In the genomic region with DNA sequence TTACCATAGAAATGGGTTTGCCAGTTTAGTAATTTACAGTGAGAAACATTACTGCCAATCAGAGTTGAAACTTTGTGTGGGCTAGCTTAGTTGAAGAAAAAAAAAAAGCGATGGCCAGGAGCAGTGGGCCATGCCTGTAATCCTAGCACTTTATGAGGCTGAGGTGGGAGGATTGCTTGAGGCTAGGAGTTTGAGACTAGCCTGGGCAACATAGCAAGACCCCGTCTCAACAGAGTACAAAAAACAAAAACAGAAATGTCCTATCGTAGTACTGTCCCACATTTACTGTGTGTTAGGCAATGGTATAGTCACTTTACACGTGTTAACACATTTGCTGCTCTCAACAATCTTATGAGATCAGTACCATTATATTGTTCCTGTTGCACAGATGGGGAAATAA, we compare ENCODE assay signal across 14 cellular contexts. TPM values are rescaled to one million over a fixed set of nuclear protein-coding genes. Genes with fewer than 3 reads are reported as not detected.
DNase-seq lines count a peak whose midpoint lies in the region; ATAC-seq and TF ChIP-seq lines count a peak whose summit lies in the region.
"Had no signal": no experiment of that assay in that cellular context is flagged by ENCODE, and none has a peak within 500 bp of the region (broad histone marks: within the 10 kb centered on the region; RNA-seq: fewer than 3 reads in every experiment).

No MANE protein-coding gene starts in this region.

- H3K4me2 ChIP-seq in Karpas-422 (ENCODE audit: low read depth, low read length, poor library complexity, severe bottlenecking) (peak overlapping the region; percentile 83), MM.1S (ENCODE audit: low read depth, low read length) (no peak overlapping the region; the same call in none of the 2 replicates)

- DNase-seq in activated CD4-positive, alpha-beta T cell treated with anti-CD3 and anti-CD28 coated beads, Interleukin-2, amount 10 ng/mL, durations not matched to agents 24 days and 14 days, result no peak
- no peak for DNase-seq in activated CD4-positive, alpha-beta T cell treated with anti-CD3 and anti-CD28 coated beads, Interleukin-2, amount 50 U/mL, for 4 hours
- no peak for DNase-seq in Karpas-422
- DNase-seq in activated naive CD8-positive, alpha-beta T cell treated with anti-CD3 and anti-CD28 coated beads, Interleukin-2, amount 50 U/mL, for 24 hours, result no peak
- no peak for DNase-seq in natural killer cell treated with Interleukin-12 subunit alpha and Interleukin-12 subunit beta and Interleukin-15 and Interleukin-18, amount 100 ng/mL, for 72 hours (ENCODE audit: low spot score)
- no peak for DNase-seq in NCI-H1048 (lab: John Stamatoyannopoulos, UW)
- DNase-seq in MM.1S, result no peak
- DNase-seq in C1 segment of cervical spinal cord (lab: John Stamatoyannopoulos, UW), result no peak
- DNase-seq: activated CD4-positive, alpha-beta T cell treated with anti-CD3 and anti-CD28 coated beads, Interleukin-2, amount 50 U/mL, for 48 hours; adrenal gland; Kasumi-1; NCI-H1694; NCI-H524 had no signal

- no peak overlapping the region for H3K9ac ChIP-seq in Karpas-422 (ENCODE audit: low read length)
- H3K9ac ChIP-seq in MM.1S (ENCODE audit: low read length), result no peak overlapping the region

- no peak for TF ChIP-seq CTCF in MM.1S (IDR thresholded peaks at IDR 0.05; ENCODE audit: low read length)

- H3K36me3 Mint-ChIP-seq in activated CD4-positive, alpha-beta T cell treated with anti-CD3 and anti-CD28 coated beads, Interleukin-2, amount 10 ng/mL, durations not matched to agents 24 days and 14 days (ENCODE audit: low read depth), result peaks cover 19% of the 10 kb centered on the region
- H3K36me3 Mint-ChIP-seq in activated naive CD8-positive, alpha-beta T cell treated with anti-CD3 and anti-CD28 coated beads, Interleukin-2, amount 50 U/mL, for 24 hours (ENCODE audit: low read depth), result peaks cover 2% of the 10 kb centered on the region
- peaks cover 20% of the 10 kb centered on the region for H3K36me3 Mint-ChIP-seq in natural killer cell treated with Interleukin-12 subunit alpha and Interleukin-12 subunit beta and Interleukin-15 and Interleukin-18, amount 100 ng/mL, for 72 hours

- H3K27ac Mint-ChIP-seq in activated CD4-positive, alpha-beta T cell treated with anti-CD3 and anti-CD28 coated beads, Interleukin-2, amount 10 ng/mL, durations not matched to agents 24 days and 14 days, result no peak overlapping the region
- H3K27ac Mint-ChIP-seq in activated naive CD8-positive, alpha-beta T cell treated with anti-CD3 and anti-CD28 coated beads, Interleukin-2, amount 50 U/mL, for 24 hours, result no peak overlapping the region
- peak overlapping the region; percentile 91 to 97 for H3K27ac Mint-ChIP-seq in natural killer cell treated with Interleukin-12 subunit alpha and Interleukin-12 subunit beta and Interleukin-15 and Interleukin-18, amount 100 ng/mL, for 72 hours

- H3K4me1 ChIP-seq in Karpas-422 (ENCODE audit: low read length) (peaks cover 54% of the 10 kb centered on the region), MM.1S (ENCODE audit: low read length) (peaks cover 15% of the 10 kb centered on the region)

- H4K20me1 ChIP-seq in Karpas-422 (ENCODE audit: insufficient read depth, low read depth, low read length), result no peaks in the 10 kb centered on the region
- H4K20me1 ChIP-seq in MM.1S (ENCODE audit: insufficient read depth, low read length), result no peaks in the 10 kb centered on the region

- H2AFZ ChIP-seq in Karpas-422 (ENCODE audit: low read length), result no peak overlapping the region
- no peak overlapping the region for H2AFZ ChIP-seq in MM.1S (ENCODE audit: low read length)

- no peaks in the 10 kb centered on the region for H3K9me3 Mint-ChIP-seq in activated CD4-positive, alpha-beta T cell treated with anti-CD3 and anti-CD28 coated beads, Interleukin-2, amount 10 ng/mL, durations not matched to agents 24 days and 14 days
- no peaks in the 10 kb centered on the region for H3K9me3 Mint-ChIP-seq in activated naive CD8-positive, alpha-beta T cell treated with anti-CD3 and anti-CD28 coated beads, Interleukin-2, amount 50 U/mL, for 24 hours
- H3K9me3 Mint-ChIP-seq in natural killer cell treated with Interleukin-12 subunit alpha and Interleukin-12 subunit beta and Interleukin-15 and Interleukin-18, amount 100 ng/mL, for 72 hours, result no peaks in the 10 kb centered on the region

- H3K4me3 Mint-ChIP-seq in activated CD4-positive, alpha-beta T cell treated with anti-CD3 and anti-CD28 coated beads, Interleukin-2, amount 10 ng/mL, durations not matched to agents 24 days and 14 days, result peak overlapping the region; percentile 41
- H3K4me3 Mint-ChIP-seq in activated naive CD8-positive, alpha-beta T cell treated with anti-CD3 and anti-CD28 coated beads, Interleukin-2, amount 50 U/mL, for 24 hours, result peak overlapping the region; percentile 91
- peak overlapping the region; percentile 98 for H3K4me3 Mint-ChIP-seq in natural killer cell treated with Interleukin-12 subunit alpha and Interleukin-12 subunit beta and Interleukin-15 and Interleukin-18, amount 100 ng/mL, for 72 hours

- H3K9me3 ChIP-seq in Karpas-422 (ENCODE audit: low read length) (no peaks in the 10 kb centered on the region), MM.1S (replicated peaks; ENCODE audit: insufficient read depth, low read length) (no peaks in the 10 kb centered on the region)
- H3K9me3 ChIP-seq: adrenal gland had no signal

- peaks cover 27% of the 10 kb centered on the region for H3F3A ChIP-seq in MM.1S (ENCODE audit: insufficient read depth, low read length)

- no peaks in the 10 kb centered on the region for H3K27me3 Mint-ChIP-seq in activated CD4-positive, alpha-beta T cell treated with anti-CD3 and anti-CD28 coated beads, Interleukin-2, amount 10 ng/mL, durations not matched to agents 24 days and 14 days
- no peaks in the 10 kb centered on the region for H3K27me3 Mint-ChIP-seq in activated naive CD8-positive, alpha-beta T cell treated with anti-CD3 and anti-CD28 coated beads, Interleukin-2, amount 50 U/mL, for 24 hours
- H3K27me3 Mint-ChIP-seq in natural killer cell treated with Interleukin-12 subunit alpha and Interleukin-12 subunit beta and Interleukin-15 and Interleukin-18, amount 100 ng/mL, for 72 hours, result no peaks in the 10 kb centered on the region

- H3K27ac ChIP-seq in Karpas-422 (ENCODE audit: low read length) (no peak overlapping the region), MM.1S (ENCODE audit: low read length) (no peak overlapping the region)

- H3K79me2 ChIP-seq in Karpas-422 (ENCODE audit: low read length) (peaks cover 65% of the 10 kb centered on the region), MM.1S (ENCODE audit: low read length) (peaks cover 78% of the 10 kb centered on the region)

- H3K4me1 Mint-ChIP-seq in activated CD4-positive, alpha-beta T cell treated with anti-CD3 and anti-CD28 coated beads, Interleukin-2, amount 10 ng/mL, durations not matched to agents 24 days and 14 days, result peaks cover 61% of the 10 kb centered on the region
- peaks cover 73% of the 10 kb centered on the region for H3K4me1 Mint-ChIP-seq in activated naive CD8-positive, alpha-beta T cell treated with anti-CD3 and anti-CD28 coated beads, Interleukin-2, amount 50 U/mL, for 24 hours
- H3K4me1 Mint-ChIP-seq in natural killer cell treated with Interleukin-12 subunit alpha and Interleukin-12 subunit beta and Interleukin-15 and Interleukin-18, amount 100 ng/mL, for 72 hours (ENCODE audit: low read depth in 2 of 2), result peaks cover 65 to 79% of the 10 kb centered on the region in 2 donors

- ATAC-seq in activated naive CD8-positive, alpha-beta T cell treated with anti-CD3 and anti-CD28 coated beads, Interleukin-2, amount 50 U/mL, for 24 hours, result no peak
- ATAC-seq in natural killer cell treated with Interleukin-12 subunit alpha and Interleukin-12 subunit beta and Interleukin-15 and Interleukin-18, amount 100 ng/mL, for 72 hours, result no peak
- ATAC-seq: esophagus mucosa had no signal

- H3K4me3 ChIP-seq in Karpas-422 (ENCODE audit: low read length), result peak overlapping the region; percentile 86
- H3K4me3 ChIP-seq in MM.1S (ENCODE audit: low read length), result no peak overlapping the region

- no peaks in the 10 kb centered on the region for H3K9me2 ChIP-seq in Karpas-422 (replicated peaks; ENCODE audit: insufficient read depth, low read length)
- no peaks in the 10 kb centered on the region for H3K9me2 ChIP-seq in MM.1S (replicated peaks; ENCODE audit: insufficient read depth, low read length)

- H3K27me3 ChIP-seq in Karpas-422 (ENCODE audit: low read length) (no peaks in the 10 kb centered on the region), MM.1S (replicated peaks; ENCODE audit: insufficient read depth, low read length) (no peaks in the 10 kb centered on the region)
- H3K27me3 ChIP-seq: adrenal gland had no signal

- intact Hi-C loops in activated CD4-positive, alpha-beta T cell treated with anti-CD3 and anti-CD28 coated beads, Interleukin-2, amount 10 ng/mL, durations not matched to agents 24 days and 14 days (cut with micrococcal nuclease), result no loop called here

- no peaks in the 10 kb centered on the region for H3K36me3 ChIP-seq in Karpas-422 (ENCODE audit: insufficient read depth, low read length)
- H3K36me3 ChIP-seq in MM.1S (replicated peaks; ENCODE audit: insufficient read depth, low read length), result no peaks in the 10 kb centered on the region
- H3K36me3 ChIP-seq: adrenal gland had no signal

RNA-seq across cellular contexts. Expression of a gene that starts 2.3 kb away (rescaled TPM):
- 41.5 and 42.4 TPM in 2 replicates for total RNA-seq in activated CD4-positive, alpha-beta T cell treated with anti-CD3 and anti-CD28 coated beads, Interleukin-2, amount 10 ng/mL, durations not matched to agents 24 days and 14 days
- 56.1 and 60.0 TPM in 2 replicates for total RNA-seq in Karpas-422 (2014; rRNA removed; shearing (Covaris generic); ENCODE audit: low replicate concordance)
- 100 to 1,000 TPM; 144 to 184 TPM for total RNA-seq in natural killer cell treated with Interleukin-12 subunit alpha and Interleukin-12 subunit beta and Interleukin-15 and Interleukin-18, amount 100 ng/mL, for 72 hours

RNA-seq across cellular contexts. Expression of a gene that starts 2.6 kb away (rescaled TPM):
- total RNA-seq in activated CD4-positive, alpha-beta T cell treated with anti-CD3 and anti-CD28 coated beads, Interleukin-2, amount 10 ng/mL, durations not matched to agents 24 days and 14 days, result 6.6 and 7.2 TPM in 2 replicates
- total RNA-seq in Karpas-422 (2014; rRNA removed; shearing (Covaris generic); ENCODE audit: low replicate concordance), result 9.0 and 14.3 TPM in 2 replicates
- total RNA-seq in natural killer cell treated with Interleukin-12 subunit alpha and Interleukin-12 subunit beta and Interleukin-15 and Interleukin-18, amount 100 ng/mL, for 72 hours, result 10 to 100 TPM; 24.0 to 27.2 TPM

Comparison
In these comparisons a context has a peak if more than half of its experiments do, and no peak if none do; other contexts are left out.
1. H3K27ac Mint-ChIP-seq: peak in natural killer cell treated with Interleukin-12 subunit alpha and Interleukin-12 subunit beta and Interleukin-15 and Interleukin-18, amount 100 ng/mL, for 72 hours (2 of 2); none in activated CD4-positive, alpha-beta T cell treated with anti-CD3 and anti-CD28 coated beads, Interleukin-2, amount 10 ng/mL, durations not matched to agents 24 days and 14 days (single experiment) and activated naive CD8-positive, alpha-beta T cell treated with anti-CD3 and anti-CD28 coated beads, Interleukin-2, amount 50 U/mL, for 24 hours (single experiment).
2. H3K4me3 Mint-ChIP-seq: peak in every context shown above with its lines; median percentile 98 in natural killer cell treated with Interleukin-12 subunit alpha and Interleukin-12 subunit beta and Interleukin-15 and Interleukin-18, amount 100 ng/mL, for 72 hours; 91 in activated naive CD8-positive, alpha-beta T cell treated with anti-CD3 and anti-CD28 coated beads, Interleukin-2, amount 50 U/mL, for 24 hours; 41 in activated CD4-positive, alpha-beta T cell treated with anti-CD3 and anti-CD28 coated beads, Interleukin-2, amount 10 ng/mL, durations not matched to agents 24 days and 14 days.